In genomic region chr7:135620980-135621850, GRCh38 we compare ENCODE assay signal across 8 cellular contexts. TPM values are rescaled to one million over a fixed set of nuclear protein-coding genes. Genes with fewer than 3 reads are reported as not detected.
A peak's percentile ranks its signal among the peaks of the same experiment; 100 is the strongest.
DNase-seq lines count a peak whose midpoint lies in the region; ATAC-seq and FAIRE-seq lines count a peak whose summit lies in the region.

No MANE protein-coding gene starts in this region.

- H3K27me3 ChIP-seq in SJSA1 (replicated peaks) (no peaks in the 10 kb centered on the region), mesenchymal stem cell (ENCODE audit: control insufficient read depth in 1 of 2, insufficient read depth in 1 of 2, low read length in 2 of 2) (no peaks in the 10 kb centered on the region)

- peak; percentile 92 for FAIRE-seq in endometrium (lab: Jason Lieb, UNC)

- peaks cover 74% of the 10 kb centered on the region for H3K36me3 ChIP-seq in SJSA1
- H3K36me3 ChIP-seq in mesenchymal stem cell (ENCODE audit: control insufficient read depth in 1 of 2, insufficient read depth in 2 of 2, low read depth in 1 of 2, low read length in 2 of 2), result peaks cover 9 to 70% of the 10 kb centered on the region in 2 experiments

- H2AK5ac ChIP-seq in mesenchymal stem cell (ENCODE audit: low read length, severe bottlenecking), result no peak overlapping the region

- ATAC-seq in HG02642 (IDR thresholded peaks at IDR 0.05; ENCODE audit: poor library complexity, unreplicated experiment), result no peak

- no peak overlapping the region for H2BK15ac ChIP-seq in mesenchymal stem cell (ENCODE audit: low read depth, poor library complexity, severe bottlenecking)

- peaks cover 1% of the 10 kb centered on the region for H3K79me1 ChIP-seq in mesenchymal stem cell (replicated peaks; ENCODE audit: low read length, poor library complexity, severe bottlenecking)

- H4K91ac ChIP-seq in mesenchymal stem cell (ENCODE audit: low read length), result no peak overlapping the region

- H3K27ac ChIP-seq in SJSA1 (peak overlapping the region; percentile 26), mesenchymal stem cell (ENCODE audit: low read length, poor library complexity, severe bottlenecking) (no peak overlapping the region)

- H3K4me1 ChIP-seq in SJSA1 (replicated peaks) (peaks cover 10% of the 10 kb centered on the region), mesenchymal stem cell (ENCODE audit: control insufficient read depth, insufficient read depth, low read depth, low read length) (no peaks in the 10 kb centered on the region)

- no peak overlapping the region for H2BK120ac ChIP-seq in mesenchymal stem cell (ENCODE audit: low read depth, low read length)

- H3K4me3 ChIP-seq in SJSA1, result no peak overlapping the region
- H3K4me3 ChIP-seq in mesenchymal stem cell (ENCODE audit: insufficient read depth in 1 of 2, low read depth in 1 of 2, low read length in 2 of 2), result no peak overlapping the region

- H3K18ac ChIP-seq in mesenchymal stem cell (ENCODE audit: low read depth in 1 of 2, low read length in 2 of 2), result no peak overlapping the region

- WGBS in mesenchymal stem cell, result no CpG with 5 or more reads among the region's 1 CpG

- H3K23ac ChIP-seq in mesenchymal stem cell (ENCODE audit: low read length in 2 of 2), result no peak overlapping the region

- no peak overlapping the region for H4K8ac ChIP-seq in mesenchymal stem cell (ENCODE audit: low read length)

- no peak overlapping the region for H3K4me2 ChIP-seq in mesenchymal stem cell (ENCODE audit: low read length, poor library complexity, severe bottlenecking)

- no peak overlapping the region for H2BK5ac ChIP-seq in mesenchymal stem cell (ENCODE audit: low read depth, low read length, poor library complexity, severe bottlenecking)

- H2AFZ ChIP-seq in mesenchymal stem cell (ENCODE audit: low read depth, low read length), result no peak overlapping the region

- H3K9me3 ChIP-seq in SJSA1 (replicated peaks) (no peaks in the 10 kb centered on the region), mesenchymal stem cell (ENCODE audit: control insufficient read depth, low read length) (no peaks in the 10 kb centered on the region)

- H3K4ac ChIP-seq in mesenchymal stem cell (ENCODE audit: low read depth in 1 of 2, low read length in 2 of 2), result no peak overlapping the region

- H2BK12ac ChIP-seq in mesenchymal stem cell (ENCODE audit: low read length in 2 of 2), result no peak overlapping the region

- H3K14ac ChIP-seq in mesenchymal stem cell (ENCODE audit: low read length in 2 of 2), result no peak overlapping the region

- H3K9ac ChIP-seq in mesenchymal stem cell (ENCODE audit: low read length), result peak overlapping the region; percentile 67

- DNase-seq in stimulated activated CD4-positive, alpha-beta T cell treated with anti-CD3 and anti-CD28 coated beads, Interleukin-4, amount 100 ng/mL, for 24 hours, result peak; percentile 29
- DNase-seq in stimulated activated CD4-positive, alpha-beta T cell treated with anti-CD3 and anti-CD28 coated beads, Interleukin-12 subunit alpha, Interleukin-12 subunit beta, amount 100 ng/mL, for 4 hours, result no peak
- DNase-seq in MV-4-11 (lab: John Stamatoyannopoulos, UW), result peak; percentile 56
- peak; percentile 65 to 82 for DNase-seq in SJSA1 (ENCODE audit: low read depth in 1 of 2, low spot score in 2 of 2)
- DNase-seq in mesenchymal stem cell, result peak; percentile 80
- no peak for DNase-seq in T-helper 9 cell

RNA-seq across cellular contexts. Expression of gene STMP1, which starts 41.1 kb away (rescaled TPM):
- total RNA-seq in SJSA1 (2014; rRNA removed; shearing (Covaris generic)), result 15.3 and 18.6 TPM in 2 replicates
- polyA plus RNA-seq in mesenchymal stem cell (2013, experiment 1 of 2), result 36.7 TPM
- 39.1 TPM for polyA plus RNA-seq in mesenchymal stem cell (2013, experiment 2 of 2)

Comparison
In these comparisons a context has a peak if more than half of its experiments do, and no peak if none do; other contexts are left out.
1. DNase-seq: peak in stimulated activated CD4-positive, alpha-beta T cell treated with anti-CD3 and anti-CD28 coated beads, Interleukin-4, amount 100 ng/mL, for 24 hours (single experiment), MV-4-11 (single experiment), SJSA1 (2 of 2) and mesenchymal stem cell (single experiment); none in stimulated activated CD4-positive, alpha-beta T cell treated with anti-CD3 and anti-CD28 coated beads, Interleukin-12 subunit alpha, Interleukin-12 subunit beta, amount 100 ng/mL, for 4 hours (single experiment) and T-helper 9 cell (single experiment).